In genomic region chr2:218260166-218260565, GRCh38 we compare ENCODE assay signal across 10 cellular contexts. TPM values are rescaled to one million over a fixed set of nuclear protein-coding genes. Genes with fewer than 3 reads are reported as not detected.
DNase-seq lines count a peak whose midpoint lies in the region; ATAC-seq and TF ChIP-seq lines count a peak whose summit lies in the region.
"Had no signal": no experiment of that assay in that cellular context is flagged by ENCODE, and none has a peak within 500 bp of the region (broad histone marks: within the 10 kb centered on the region; RNA-seq: fewer than 3 reads in every experiment).

No MANE protein-coding gene starts in this region.

- H3K27ac ChIP-seq in lower lobe of right lung (peak overlapping the region; percentile 82), smooth muscle cell (ENCODE audit: low read depth) (peak overlapping the region; percentile 90)

- H3K27ac Mint-ChIP-seq in Caco-2 (ENCODE audit: unreplicated experiment) = peak overlapping the region; percentile 50
- H3K27ac Mint-ChIP-seq in activated B cell treated with CpG ODN at 0.5 μM for 24 hours = peak overlapping the region; percentile 79

- H3K4me2 ChIP-seq in smooth muscle cell = peak overlapping the region; percentile 30

- peaks cover 46% of the 10 kb centered on the region for H3F3A ChIP-seq in smooth muscle cell (ENCODE audit: low read depth)

- no peak overlapping the region for H2AFZ ChIP-seq in smooth muscle cell (ENCODE audit: low read depth)

- intact Hi-C loops in Caco-2 (cut with micrococcal nuclease; ENCODE audit: unreplicated experiment) (no loop called here), activated B cell treated with CpG ODN at 0.5 μM for 24 hours (cut with micrococcal nuclease) (no loop called here), lower lobe of right lung (cut with DNase I) (no loop called here)

- ATAC-seq in activated B cell treated with CpG ODN at 0.5 μM for 24 hours (ENCODE audit: low read depth) (no peak), lower lobe of right lung (no peak), HG02938 (IDR thresholded peaks at IDR 0.05; ENCODE audit: unreplicated experiment) (no peak), GM21717 (IDR thresholded peaks at IDR 0.05; ENCODE audit: unreplicated experiment) (no peak), GM21723 (IDR thresholded peaks at IDR 0.05; ENCODE audit: unreplicated experiment) (no peak)

- H4K20me1 ChIP-seq in smooth muscle cell (ENCODE audit: low read depth) = peaks cover 11% of the 10 kb centered on the region

- peaks cover 17% of the 10 kb centered on the region for H3K4me1 ChIP-seq in Caco-2
- H3K4me1 ChIP-seq in lower lobe of right lung = peaks cover 81% of the 10 kb centered on the region
- peaks cover 15% of the 10 kb centered on the region for H3K4me1 ChIP-seq in smooth muscle cell (ENCODE audit: low read depth)

- H3K27me3 Mint-ChIP-seq in Caco-2 (ENCODE audit: insufficient read depth, unreplicated experiment) (no peaks in the 10 kb centered on the region), activated B cell treated with CpG ODN at 0.5 μM for 24 hours (no peaks in the 10 kb centered on the region)

- H3K36me3 ChIP-seq in Caco-2 (ENCODE audit: control insufficient read depth, insufficient read depth, low read length) (peaks cover 2% of the 10 kb centered on the region; the same call in 1 of the 2 replicates), lower lobe of right lung (peaks cover 49% of the 10 kb centered on the region), smooth muscle cell (ENCODE audit: low read depth) (peaks cover 2% of the 10 kb centered on the region)

- peaks cover 5% of the 10 kb centered on the region for H3K4me1 Mint-ChIP-seq in Caco-2 (ENCODE audit: low read depth, unreplicated experiment)
- peaks cover 73% of the 10 kb centered on the region for H3K4me1 Mint-ChIP-seq in activated B cell treated with CpG ODN at 0.5 μM for 24 hours

- CTCF ChIA-PET in Caco-2 (lab: Charles Lee) = interaction anchor here (0.7 kb wide), 2 partner anchors 29 to 1959 kb away, joined by 3 to 4 read pairs; no protein-coding TSS in a partner anchor
- CTCF ChIA-PET in activated B cell treated with CpG ODN at 0.5 μM for 24 hours (lab: Charles Lee) = interaction anchor here (3.6 kb wide), 1 partner anchor 11 kb away, joined by 29 read pairs; the partner anchor contains the start of genes AAMP and PNKD

- no peak overlapping the region for H3K4me3 ChIP-seq in Caco-2 (ENCODE audit: low read depth, low read length)
- H3K4me3 ChIP-seq in lower lobe of right lung = no peak overlapping the region
- no peak overlapping the region for H3K4me3 ChIP-seq in smooth muscle cell

- no peaks in the 10 kb centered on the region for H3K79me2 ChIP-seq in smooth muscle cell (ENCODE audit: low read depth)

- H3K9me3 Mint-ChIP-seq in Caco-2 (ENCODE audit: unreplicated experiment) (no peaks in the 10 kb centered on the region), activated B cell treated with CpG ODN at 0.5 μM for 24 hours (no peaks in the 10 kb centered on the region)
- H3K9me3 Mint-ChIP-seq: WTC11 had no signal

- TF ChIP-seq CTCF in Caco-2 (IDR thresholded peaks at IDR 0.05; ENCODE audit: insufficient read depth in 1 of 2, low read depth in 1 of 2, low read length in 1 of 2, severe bottlenecking in 1 of 2, unreplicated experiment in 1 of 2) (no peak), activated B cell treated with CpG ODN at 0.5 μM for 24 hours (IDR thresholded peaks at IDR 0.05) (no peak), lower lobe of right lung (IDR thresholded peaks at IDR 0.05) (no peak), smooth muscle cell (IDR thresholded peaks at IDR 0.05; ENCODE audit: borderline replicate concordance, insufficient read depth, poor library complexity, severe bottlenecking) (no peak)

- POLR2A ChIA-PET in Caco-2 (lab: Charles Lee) = no interaction called here
- POLR2A ChIA-PET in activated B cell treated with CpG ODN at 0.5 μM for 24 hours (lab: Charles Lee) = interaction anchor here (0.6 to 8.4 kb wide), 3 partner anchors 10 to 42 kb away, joined by 4 to 94 read pairs (median 14); partner anchors contain the start of genes AAMP, ARPC2 and PNKD

- peaks cover 56% of the 10 kb centered on the region for H3K36me3 Mint-ChIP-seq in Caco-2 (ENCODE audit: insufficient read depth, unreplicated experiment)
- peaks cover 34% of the 10 kb centered on the region for H3K36me3 Mint-ChIP-seq in activated B cell treated with CpG ODN at 0.5 μM for 24 hours (ENCODE audit: low read depth)

- H3K27me3 ChIP-seq in Caco-2 (replicated peaks; ENCODE audit: control insufficient read depth, insufficient read depth, low read length) (no peaks in the 10 kb centered on the region), lower lobe of right lung (ENCODE audit: low read depth) (no peaks in the 10 kb centered on the region), smooth muscle cell (ENCODE audit: low read depth) (no peaks in the 10 kb centered on the region)

- H3K9me3 ChIP-seq in Caco-2 = no peaks in the 10 kb centered on the region
- H3K9me3 ChIP-seq in lower lobe of right lung = no peaks in the 10 kb centered on the region
- no peaks in the 10 kb centered on the region for H3K9me3 ChIP-seq in smooth muscle cell (replicated peaks; ENCODE audit: low read depth)

- DNase-seq in Caco-2 (no peak), activated B cell treated with CpG ODN at 0.5 μM for 24 hours (no peak), lower lobe of right lung (no peak), smooth muscle cell (lab: John Stamatoyannopoulos, UW; ENCODE audit: unreplicated experiment) (no peak)
- no peak for DNase-seq in stimulated activated CD4-positive, alpha-beta T cell treated with anti-CD3 and anti-CD28 coated beads, Interleukin-4, amount 100 ng/mL, for 24 hours
- DNase-seq: stimulated activated CD4-positive, alpha-beta T cell treated with anti-CD3 and anti-CD28 coated beads, Interleukin-1b, Interleukin-23, amount 100 ng/mL, for 48 hours had no signal

- no peak overlapping the region for H3K9ac ChIP-seq in smooth muscle cell (ENCODE audit: low read depth)

- H3K4me3 Mint-ChIP-seq in Caco-2 (ENCODE audit: unreplicated experiment) = no peak overlapping the region
- no peak overlapping the region for H3K4me3 Mint-ChIP-seq in activated B cell treated with CpG ODN at 0.5 μM for 24 hours
- H3K4me3 Mint-ChIP-seq: WTC11 had no signal

- no TSS peak for BruUV-seq in Caco-2 (replicated peaks; lab: Mats Ljungman, UMichigan)

- 87% methylated on average over 5 of the region's 5 CpGs for WGBS in smooth muscle cell (ENCODE audit: low lambda C conversion rate)

RNA-seq across cellular contexts. Expression of gene GPBAR1, which starts 0.6 kb away (rescaled TPM):
- total RNA-seq in Caco-2 (2022) (0.29 and 0.44 TPM in 2 replicates), activated B cell treated with CpG ODN at 0.5 μM for 24 hours (0.67 and 0.81 TPM in 2 replicates), lower lobe of right lung (4.6 TPM), smooth muscle cell (0.94 and 1.3 TPM in 2 replicates)
- 1.6 and 2.6 TPM in 2 replicates for polyA plus RNA-seq in smooth muscle cell

RNA-seq across cellular contexts. Expression of gene AAMP, which starts 9.8 kb away (rescaled TPM):
- total RNA-seq in Caco-2 (2022) (118 and 125 TPM in 2 replicates), activated B cell treated with CpG ODN at 0.5 μM for 24 hours (63.4 and 63.6 TPM in 2 replicates), lower lobe of right lung (58.8 TPM), smooth muscle cell (58.9 and 71.5 TPM in 2 replicates)
- polyA plus RNA-seq in smooth muscle cell = 95.8 and 135 TPM in 2 replicates

RNA-seq across cellular contexts. Expression of gene PNKD, which starts 10.2 kb away (rescaled TPM):
- total RNA-seq in Caco-2 (2022) = 39.2 and 42.9 TPM in 2 replicates
- 21.0 and 23.7 TPM in 2 replicates for total RNA-seq in activated B cell treated with CpG ODN at 0.5 μM for 24 hours
- total RNA-seq in lower lobe of right lung = 65.8 TPM
- 26.1 and 42.0 TPM in 2 replicates for total RNA-seq in smooth muscle cell
- polyA plus RNA-seq in smooth muscle cell = 109 and 126 TPM in 2 replicates

RNA-seq across cellular contexts. Expression of gene TMBIM1, which starts 32.1 kb away (rescaled TPM):
- total RNA-seq in Caco-2 (2022) = 168 and 175 TPM in 2 replicates
- total RNA-seq in activated B cell treated with CpG ODN at 0.5 μM for 24 hours = 40.7 and 45.0 TPM in 2 replicates
- 300 TPM for total RNA-seq in lower lobe of right lung
- 109 TPM in 2 replicates for total RNA-seq in smooth muscle cell
- polyA plus RNA-seq in smooth muscle cell = 121 and 172 TPM in 2 replicates

RNA-seq across cellular contexts. Expression of gene ARPC2, which starts 43.2 kb away (rescaled TPM):
- 284 and 290 TPM in 2 replicates for total RNA-seq in Caco-2 (2022)
- 711 and 737 TPM in 2 replicates for total RNA-seq in activated B cell treated with CpG ODN at 0.5 μM for 24 hours
- total RNA-seq in lower lobe of right lung = 382 TPM
- 645 and 653 TPM in 2 replicates for total RNA-seq in smooth muscle cell
- 858 and 872 TPM in 2 replicates for polyA plus RNA-seq in smooth muscle cell
